Comparison of ENCODE assay signal across 28 cellular contexts in the genomic region with DNA sequence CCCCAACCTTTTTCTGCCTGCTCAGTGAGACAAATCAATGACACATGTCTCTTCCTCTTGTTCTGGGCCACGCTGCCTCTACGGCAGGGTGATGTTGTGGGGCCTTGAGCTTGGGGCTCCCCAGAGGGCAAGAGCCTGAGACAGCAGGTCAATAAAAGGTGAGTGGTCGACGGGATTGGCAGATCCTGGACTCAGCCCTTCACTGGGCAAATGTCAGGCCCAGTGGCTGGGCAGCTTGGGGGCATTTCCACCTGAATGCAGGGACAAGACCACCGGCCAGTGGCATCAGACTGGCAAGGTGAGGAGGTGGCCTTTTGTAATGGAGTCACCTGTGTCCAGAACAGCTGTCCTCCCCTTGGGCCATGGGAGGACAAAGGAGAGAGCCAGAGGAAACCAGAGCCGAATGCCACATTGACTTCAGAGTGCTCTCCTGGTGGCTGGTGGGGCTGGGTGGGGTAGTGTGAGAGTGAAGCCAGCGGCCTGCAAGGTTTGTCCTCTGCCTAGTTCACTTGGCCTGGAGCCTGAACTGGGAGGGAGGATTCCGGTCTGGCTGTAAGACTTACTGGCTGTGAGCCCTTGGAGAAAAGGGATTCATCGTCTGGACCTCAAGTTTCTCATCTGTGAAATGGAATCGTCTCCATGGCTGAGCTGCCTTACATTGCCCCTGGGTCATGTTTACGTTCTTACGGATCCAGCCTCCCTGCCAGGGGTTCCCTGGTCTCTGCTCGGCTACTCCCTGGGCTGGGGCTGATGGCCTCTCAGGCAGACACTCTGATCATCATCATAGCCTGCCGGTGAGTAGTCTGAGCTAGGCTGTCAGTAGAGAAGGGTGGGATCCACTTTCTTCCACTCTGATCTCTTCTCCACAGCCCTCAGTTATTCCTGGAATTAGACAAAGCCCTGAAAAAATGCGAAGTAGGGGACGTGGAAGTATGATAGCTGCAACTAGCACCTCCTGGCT. TPM values are rescaled to one million over a fixed set of nuclear protein-coding genes. Genes with fewer than 3 reads are reported as not detected.
DNase-seq lines count a peak whose midpoint lies in the region; ATAC-seq and TF ChIP-seq lines count a peak whose summit lies in the region.
"Had no signal": no experiment of that assay in that cellular context is flagged by ENCODE, and none has a peak within 500 bp of the region (broad histone marks: within the 10 kb centered on the region; RNA-seq: fewer than 3 reads in every experiment).

No MANE protein-coding gene starts in this region.

- no peak for TF ChIP-seq POLR2A in heart left ventricle (IDR thresholded peaks at IDR 0.05)

- no peaks in the 10 kb centered on the region for H3K9me3 ChIP-seq in adipocyte (ENCODE audit: control insufficient read depth, low read length)
- H3K9me3 ChIP-seq in heart left ventricle = no peaks in the 10 kb centered on the region
- H3K9me3 ChIP-seq in neural progenitor cell (ENCODE audit: low read depth) = no peaks in the 10 kb centered on the region
- H3K9me3 ChIP-seq in subcutaneous abdominal adipose tissue (ENCODE audit: control insufficient read depth in 5 of 5, low read length in 5 of 5) = no peaks in the 10 kb centered on the region
- no peaks in the 10 kb centered on the region for H3K9me3 ChIP-seq in Karpas-422 (ENCODE audit: low read length)
- H3K9me3 ChIP-seq: adrenal gland, uterus had no signal

- peak overlapping the region; percentile 66 for H3K27ac Mint-ChIP-seq in neural progenitor cell

- H3K4me3 ChIP-seq in adipocyte (ENCODE audit: low read length) (no peak overlapping the region), heart left ventricle (no peak overlapping the region), neural progenitor cell (no peak overlapping the region), subcutaneous abdominal adipose tissue (ENCODE audit: low read depth in 1 of 5, low read length in 5 of 5) (no peak overlapping the region), Karpas-422 (ENCODE audit: low read length) (no peak overlapping the region)
- H3K4me3 ChIP-seq: adrenal gland, GM12878, uterus had no signal

- peaks cover 36% of the 10 kb centered on the region for H3K4me1 ChIP-seq in adipocyte (ENCODE audit: control insufficient read depth, insufficient read depth, low read length)
- peaks cover 0 to 23% (median 9%) of the 10 kb centered on the region in 12 donors for H3K4me1 ChIP-seq in heart left ventricle
- H3K4me1 ChIP-seq in neural progenitor cell = peaks cover 4% of the 10 kb centered on the region
- peaks cover 0 to 22% (median 13%) of the 10 kb centered on the region in 5 donors for H3K4me1 ChIP-seq in subcutaneous abdominal adipose tissue (ENCODE audit: control insufficient read depth in 5 of 5, insufficient read depth in 5 of 5, low read length in 5 of 5)
- H3K4me1 ChIP-seq in Karpas-422 (ENCODE audit: low read length) = no peaks in the 10 kb centered on the region
- H3K4me1 ChIP-seq: adrenal gland, parathyroid adenoma, uterus had no signal

- 47 to 58% (median 55%) methylated on average over 15 to 16 of the region's 16 CpGs for WGBS in heart left ventricle, 4 donors

- peak overlapping the region; percentile 48 for H3K4me3 Mint-ChIP-seq in neural progenitor cell
- H3K4me3 Mint-ChIP-seq: naive thymus-derived CD8-positive, alpha-beta T cell had no signal

- H3K27ac ChIP-seq in heart left ventricle = peak overlapping the region in 10 of 12 donors; percentile 24 to 82 (median 59)
- H3K27ac ChIP-seq in neural progenitor cell = no peak overlapping the region
- H3K27ac ChIP-seq in subcutaneous abdominal adipose tissue (ENCODE audit: low read depth, low read length) = peak overlapping the region; percentile 4
- no peak overlapping the region for H3K27ac ChIP-seq in Karpas-422 (ENCODE audit: low read length)
- H3K27ac ChIP-seq: adrenal gland, brain microvascular endothelial cell, parathyroid adenoma, uterus had no signal

- H3K4me2 ChIP-seq in neural progenitor cell = no peak overlapping the region
- H3K4me2 ChIP-seq in Karpas-422 (ENCODE audit: low read depth, low read length, poor library complexity, severe bottlenecking) = no peak overlapping the region

- H3K9ac ChIP-seq in adipocyte (ENCODE audit: low read length) (peak overlapping the region; percentile 1), neural progenitor cell (no peak overlapping the region), subcutaneous abdominal adipose tissue (ENCODE audit: low read length in 5 of 5) (no peak overlapping the region), Karpas-422 (ENCODE audit: low read length) (no peak overlapping the region)
- H3K9ac ChIP-seq: parathyroid adenoma had no signal

- H3K27me3 Mint-ChIP-seq in neural progenitor cell (ENCODE audit: insufficient read depth, low read depth) = peaks cover 2% of the 10 kb centered on the region
- H3K27me3 Mint-ChIP-seq: naive thymus-derived CD8-positive, alpha-beta T cell had no signal

- H3K27me3 ChIP-seq in adipocyte (replicated peaks; ENCODE audit: control insufficient read depth, insufficient read depth, low read length) (peaks cover 20% of the 10 kb centered on the region), heart left ventricle (no peaks in the 10 kb centered on the region), neural progenitor cell (no peaks in the 10 kb centered on the region), subcutaneous abdominal adipose tissue (ENCODE audit: control insufficient read depth in 5 of 5, insufficient read depth in 4 of 5, low read length in 5 of 5) (peaks cover 0 to 11% (median 0%) of the 10 kb centered on the region in 5 donors), Karpas-422 (ENCODE audit: low read length) (no peaks in the 10 kb centered on the region)
- H3K27me3 ChIP-seq: adrenal gland, uterus had no signal

- no peaks in the 10 kb centered on the region for H3K9me3 Mint-ChIP-seq in neural progenitor cell
- H3K9me3 Mint-ChIP-seq: naive thymus-derived CD8-positive, alpha-beta T cell had no signal

- H2AFZ ChIP-seq in neural progenitor cell (replicated peaks) (no peak overlapping the region), Karpas-422 (ENCODE audit: low read length) (no peak overlapping the region)
- H2AFZ ChIP-seq: parathyroid adenoma had no signal

- no peak for TF ChIP-seq CTCF in heart left ventricle (IDR thresholded peaks at IDR 0.05)
- TF ChIP-seq CTCF in neural progenitor cell (IDR thresholded peaks at IDR 0.05) = no peak

- H3K79me2 ChIP-seq in neural progenitor cell (ENCODE audit: low read depth) (no peaks in the 10 kb centered on the region), Karpas-422 (ENCODE audit: low read length) (no peaks in the 10 kb centered on the region)
- H3K79me2 ChIP-seq: parathyroid adenoma had no signal

- peak; percentile 51 to 81 (median 75) for ATAC-seq in heart left ventricle
- ATAC-seq: GM12878; naive thymus-derived CD8-positive, alpha-beta T cell; Panc1 had no signal

- H3K36me3 ChIP-seq in adipocyte (ENCODE audit: control insufficient read depth, insufficient read depth, low read length, severe bottlenecking) (no peaks in the 10 kb centered on the region), heart left ventricle (no peaks in the 10 kb centered on the region), neural progenitor cell (no peaks in the 10 kb centered on the region), subcutaneous abdominal adipose tissue (ENCODE audit: control insufficient read depth in 5 of 5, insufficient read depth in 5 of 5, low read length in 5 of 5) (no peaks in the 10 kb centered on the region), Karpas-422 (ENCODE audit: insufficient read depth, low read length) (no peaks in the 10 kb centered on the region)
- H3K36me3 ChIP-seq: adrenal gland, brain microvascular endothelial cell, uterus had no signal

- no peaks in the 10 kb centered on the region for H3K36me3 Mint-ChIP-seq in neural progenitor cell
- H3K36me3 Mint-ChIP-seq: naive thymus-derived CD8-positive, alpha-beta T cell had no signal

- no peaks in the 10 kb centered on the region for H3K9me2 ChIP-seq in Karpas-422 (replicated peaks; ENCODE audit: insufficient read depth, low read length)

- DNase-seq in adipocyte (ENCODE audit: low read depth) = no peak
- DNase-seq in heart left ventricle = peak; percentile 66 to 82 (median 78)
- no peak for DNase-seq in neural progenitor cell (ENCODE audit: low spot score)
- DNase-seq in COLO668 (lab: John Stamatoyannopoulos, UW; ENCODE audit: unreplicated experiment) = no peak
- DNase-seq in T-helper 9 cell = no peak
- no peak for DNase-seq in Karpas-422
- DNase-seq in activated CD4-positive, alpha-beta T cell treated with anti-CD3 and anti-CD28 coated beads for 48 hours = no peak
- DNase-seq: activated CD8-positive, alpha-beta memory T cell treated with anti-CD3 and anti-CD28 coated beads for 24 hours; activated T-cell treated with anti-CD3 and anti-CD28 coated beads, Interleukin-2, amount 50 U/mL, for 1 hour; brain microvascular endothelial cell; Calu3; cortex of kidney; mesendoderm; naive thymus-derived CD8-positive, alpha-beta T cell; NCI-H1694 treated with DMSO at 0.1 percent for 48 hours; NCI-H2171; NCI-H524 treated with DMSO at 0.1 percent for 48 hours; stimulated activated CD4-positive, alpha-beta T cell treated with anti-CD3 and anti-CD28 coated beads, Interleukin-1b, Interleukin-23, amount 100 ng/mL, for 48 hours; T-helper 1 cell had no signal

- no peaks in the 10 kb centered on the region for H3F3A ChIP-seq in neural progenitor cell (ENCODE audit: low read depth)

- H4K20me1 ChIP-seq in neural progenitor cell (ENCODE audit: low read depth) = no peaks in the 10 kb centered on the region
- no peaks in the 10 kb centered on the region for H4K20me1 ChIP-seq in Karpas-422 (ENCODE audit: insufficient read depth, low read depth, low read length)

- peaks cover 14% of the 10 kb centered on the region for H3K4me1 Mint-ChIP-seq in neural progenitor cell

- intact Hi-C loops in heart left ventricle (cut with DNase I) = no loop called here

RNA-seq across cellular contexts. Expression of a gene that starts 25.4 kb away (rescaled TPM):
- total RNA-seq in heart left ventricle (1 to 10 TPM in 2 of 9 donors, under 1 TPM in 6, not detected in 1; 0.28 to 1.6 (median 0.71) TPM), neural progenitor cell (ENCODE audit: low replicate concordance) (0.19 TPM in 1 of 2 replicates, not detected in the other)
- under 1 TPM; 0.06 to 0.80 TPM for polyA plus RNA-seq in heart left ventricle
- not detected in 2 replicates for total RNA-seq in Karpas-422 (2014; rRNA removed; shearing (Covaris generic); ENCODE audit: low replicate concordance)
- total RNA-seq: A673; Calu3; Daoy; GM12878; naive thymus-derived CD8-positive, alpha-beta T cell had no signal
- polyA plus RNA-seq: BJ, GM12878 had no signal

RNA-seq across cellular contexts. Expression of a gene that starts 44.3 kb away (rescaled TPM):
- 10 to 100 TPM; 11.7 to 88.1 (median 29.6) TPM for total RNA-seq in heart left ventricle
- 10 to 100 TPM; 15.7 to 27.9 TPM for polyA plus RNA-seq in heart left ventricle
- total RNA-seq in neural progenitor cell (ENCODE audit: low replicate concordance) = 5.0 and 7.8 TPM in 2 replicates
- total RNA-seq in Karpas-422 (2014; rRNA removed; shearing (Covaris generic); ENCODE audit: low replicate concordance) = not detected in 2 replicates
- total RNA-seq: Calu3 had no signal
- polyA plus RNA-seq: naive thymus-derived CD8-positive, alpha-beta T cell had no signal

Comparison
In these comparisons a context has a peak if more than half of its experiments do, and no peak if none do; other contexts are left out.
1. DNase-seq: peak in heart left ventricle (5 of 5); none in adipocyte (single experiment), neural progenitor cell (single experiment), COLO668 (single experiment), T-helper 9 cell (single experiment), Karpas-422 (single experiment) and activated CD4-positive, alpha-beta T cell treated with anti-CD3 and anti-CD28 coated beads for 48 hours (single experiment).
2. H3K27ac ChIP-seq: peak in heart left ventricle (10 of 12) and subcutaneous abdominal adipose tissue (single experiment); none in neural progenitor cell (single experiment) and Karpas-422 (single experiment).